Comparison of ENCODE assay signal across 1 cellular context in genomic region chr6:148203281-148203925, GRCh38.
TF ChIP-seq lines count a peak whose summit lies in the region.

No MANE protein-coding gene starts in this region.

TF ChIP-seq in IMR-90, 13 proteins besides CTCF, POLR2A, EP300 and RAD21:
- TF ChIP-seq BHLHE40 (IDR thresholded peaks at IDR 0.05; ENCODE audit: low read depth, low read length) (peak; percentile 90), MAFK (IDR thresholded peaks at IDR 0.05; ENCODE audit: low read depth, low read length) (no peak), MXI1 (IDR thresholded peaks at IDR 0.05; ENCODE audit: borderline replicate concordance, low read depth, low read length) (no peak), CEBPB (IDR thresholded peaks at IDR 0.05; ENCODE audit: low read depth, low read length) (no peak), USF2 (IDR thresholded peaks at IDR 0.05; ENCODE audit: low read depth, low read length) (0 out of 2 replicates have a peak, but pooled peaks have one; percentile 3), RFX5 (IDR thresholded peaks at IDR 0.05; ENCODE audit: low read depth, low read length) (peak; percentile 79)
